ENCODE assay signal across 4 cellular contexts in genomic region chr19:42911731-42912130, GRCh38. TPM values are rescaled to one million over a fixed set of nuclear protein-coding genes. Genes with fewer than 3 reads are reported as not detected.
"Had no signal": no experiment of that assay in that cellular context is flagged by ENCODE, and none has a peak within 500 bp of the region (broad histone marks: within the 10 kb centered on the region; RNA-seq: fewer than 3 reads in every experiment).

No MANE protein-coding gene starts in this region.

RNA-seq across cellular contexts. Expression of gene PSG6, which starts 6.0 kb away (rescaled TPM):
- polyA plus RNA-seq: HepG2, IgD-negative memory B cell, IMR-90, K562 had no signal

RNA-seq across cellular contexts. Expression of gene PSG7, which starts 25.3 kb away (rescaled TPM):
- polyA plus RNA-seq: HepG2, IgD-negative memory B cell, K562 had no signal

RNA-seq across cellular contexts. Expression of gene PSG1, which starts 32.2 kb away (rescaled TPM):
- polyA plus RNA-seq: HepG2, IgD-negative memory B cell, K562 had no signal
